ENCODE assay signal across 19 cellular contexts in genomic region chr7:140888087-140888486, GRCh38. TPM values are rescaled to one million over a fixed set of nuclear protein-coding genes. Genes with fewer than 3 reads are reported as not detected.
A peak's percentile ranks its signal among the peaks of the same experiment; 100 is the strongest.
DNase-seq lines count a peak whose midpoint lies in the region; ATAC-seq, FAIRE-seq and TF ChIP-seq lines count a peak whose summit lies in the region.
"Had no signal": no experiment of that assay in that cellular context is flagged by ENCODE, and none has a peak within 500 bp of the region (broad histone marks: within the 10 kb centered on the region; RNA-seq: fewer than 3 reads in every experiment).

No MANE protein-coding gene starts in this region.

- H3K36me3 ChIP-seq in RWPE2 (ENCODE audit: low read depth) (no peaks in the 10 kb centered on the region; the same call in 1 of the 2 replicates), bronchial epithelial cell (ENCODE audit: control insufficient read depth, insufficient read depth, low read length) (no peaks in the 10 kb centered on the region)

- H3K27ac Mint-ChIP-seq in activated T-cell treated with anti-CD3 and anti-CD28 coated beads, Interleukin-2, amount 50 U/mL, for 72 hours = peak overlapping the region; percentile 42

- no peaks in the 10 kb centered on the region for H3K9me3 Mint-ChIP-seq in activated T-cell treated with anti-CD3 and anti-CD28 coated beads, Interleukin-2, amount 50 U/mL, for 72 hours

- no peaks in the 10 kb centered on the region for H3K4me1 ChIP-seq in RWPE2 (ENCODE audit: insufficient read depth, poor library complexity, severe bottlenecking)

- H3K9me3 ChIP-seq in RWPE2 (ENCODE audit: severe bottlenecking) = no peaks in the 10 kb centered on the region

- no peaks in the 10 kb centered on the region for H3K27me3 Mint-ChIP-seq in activated T-cell treated with anti-CD3 and anti-CD28 coated beads, Interleukin-2, amount 50 U/mL, for 72 hours (ENCODE audit: low read depth)

- H3K27me3 ChIP-seq in RWPE2 (ENCODE audit: insufficient read depth, poor library complexity, severe bottlenecking) (no peaks in the 10 kb centered on the region), bronchial epithelial cell (ENCODE audit: control insufficient read depth, insufficient read depth, low read length) (no peaks in the 10 kb centered on the region)

- H3K4me3 ChIP-seq in RWPE2 (ENCODE audit: severe bottlenecking) (no peak overlapping the region), bronchial epithelial cell (ENCODE audit: low read depth, low read length) (no peak overlapping the region)

- in situ Hi-C loops in GM13977 (cut with MboI; ENCODE audit: low pct_unique_long_range_greater_than_20kb, low sequenced_read_pairs, unreplicated experiment) = no loop called here

- peaks cover 38% of the 10 kb centered on the region for H3K4me1 Mint-ChIP-seq in activated T-cell treated with anti-CD3 and anti-CD28 coated beads, Interleukin-2, amount 50 U/mL, for 72 hours (ENCODE audit: low read depth)

- FAIRE-seq in bronchial epithelial cell (lab: Jason Lieb, UNC) = no peak
- FAIRE-seq: G401.6, H54, RCC 7860 had no signal

- H3K4me3 Mint-ChIP-seq in activated T-cell treated with anti-CD3 and anti-CD28 coated beads, Interleukin-2, amount 50 U/mL, for 72 hours = no peak overlapping the region

- DNase-seq in activated T-cell treated with anti-CD3 and anti-CD28 coated beads, Interleukin-2, amount 50 U/mL, for 72 hours = no peak
- DNase-seq in activated T-cell treated with anti-CD3 and anti-CD28 coated beads, Interleukin-2, amount 50 U/mL, for 1 hour = no peak
- DNase-seq in ELR (ENCODE audit: low read depth) (peak; percentile 12), RWPE2 (ENCODE audit: low spot score) (no peak), bronchial epithelial cell (ENCODE audit: low read depth) (peak; percentile 49), NCI-H187 (lab: John Stamatoyannopoulos, UW) (no peak), NCI-H1417 (lab: John Stamatoyannopoulos, UW) (no peak), GM13977 (ENCODE audit: low spot score) (no peak)
- DNase-seq: DND-41, MM.1S, NCI-H1105, NCI-H2081, NCI-H446, NCI-H526, Right ventricle myocardium superior had no signal

- H3K36me3 Mint-ChIP-seq in activated T-cell treated with anti-CD3 and anti-CD28 coated beads, Interleukin-2, amount 50 U/mL, for 72 hours (ENCODE audit: insufficient read depth in 2 of 2) = no peaks in the 10 kb centered on the region

- TF ChIP-seq CTCF in RWPE2 (IDR thresholded peaks at IDR 0.05; ENCODE audit: poor library complexity, severe bottlenecking) (no peak), bronchial epithelial cell (IDR thresholded peaks at IDR 0.05; ENCODE audit: insufficient read depth, low read length, severe bottlenecking) (no peak), GM13977 (IDR thresholded peaks at IDR 0.05; ENCODE audit: extremely low read depth, insufficient read depth, missing control alignments) (no peak)

- no peak overlapping the region for H3K27ac ChIP-seq in RWPE2 (ENCODE audit: poor library complexity, severe bottlenecking)
- H3K27ac ChIP-seq: C4-2B had no signal

- ATAC-seq in activated T-cell treated with anti-CD3 and anti-CD28 coated beads, Interleukin-2, amount 50 U/mL, for 72 hours (replicated peaks in 1 of 2) = no peak
- peak; percentile 58 for ATAC-seq in RWPE2 (ENCODE audit: low read depth)

RNA-seq across cellular contexts. Expression of gene BRAF, which starts 36.6 kb away (rescaled TPM):
- total RNA-seq in activated T-cell treated with anti-CD3 and anti-CD28 coated beads, Interleukin-2, amount 50 U/mL, for 72 hours = 10 to 100 TPM; 51.7 to 56.2 TPM
- total RNA-seq in bronchial epithelial cell = 11.3 and 16.8 TPM in 2 replicates

Comparison
In these comparisons a context has a peak if more than half of its experiments do, and no peak if none do; other contexts are left out.
1. DNase-seq: peak in ELR (single experiment) and bronchial epithelial cell (single experiment); none in activated T-cell treated with anti-CD3 and anti-CD28 coated beads, Interleukin-2, amount 50 U/mL, for 72 hours (0 of 2), activated T-cell treated with anti-CD3 and anti-CD28 coated beads, Interleukin-2, amount 50 U/mL, for 1 hour (single experiment), RWPE2 (single experiment), NCI-H187 (0 of 2), NCI-H1417 (0 of 3) and GM13977 (single experiment).